In genomic region chr12:124980098-124980892, GRCh38 we compare ENCODE assay signal across 1 cellular context.
TF ChIP-seq lines count a peak whose summit lies in the region.

No MANE protein-coding gene starts in this region.

TF ChIP-seq in H1, 55 proteins besides CTCF, POLR2A, EP300 and RAD21:
- no peak for TF ChIP-seq CHD1 (IDR thresholded peaks at IDR 0.05; ENCODE audit: low read depth, low read length)
- TF ChIP-seq, protein P1, sequence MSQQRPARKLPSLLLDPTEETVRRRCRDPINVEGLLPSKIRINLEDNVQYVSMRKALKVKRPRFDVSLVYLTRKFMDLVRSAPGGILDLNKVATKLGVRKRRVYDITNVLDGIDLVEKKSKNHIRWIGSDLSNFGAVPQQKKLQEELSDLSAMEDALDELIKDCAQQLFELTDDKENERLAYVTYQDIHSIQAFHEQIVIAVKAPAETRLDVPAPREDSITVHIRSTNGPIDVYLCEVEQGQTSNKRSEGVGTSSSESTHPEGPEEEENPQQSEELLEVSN (IDR thresholded peaks at IDR 0.05) = no peak
- TF ChIP-seq BRCA1 (IDR thresholded peaks at IDR 0.05; ENCODE audit: low read depth, low read length) = no peak
- TF ChIP-seq NRF1 (IDR thresholded peaks at IDR 0.05; ENCODE audit: low read depth, low read length) = no peak
- TF ChIP-seq YY1 (IDR thresholded peaks at IDR 0.05; ENCODE audit: low read depth, low read length) = no peak
- TF ChIP-seq BCL11A (IDR thresholded peaks at IDR 0.05; ENCODE audit: low read depth in 2 of 2, low read length in 2 of 2) = no peak
- 0 out of 2 replicates have a peak, but pooled peaks have one; percentile 19 for TF ChIP-seq POLR2AphosphoS5 (IDR thresholded peaks at IDR 0.05; ENCODE audit: low read depth, low read length)
- TF ChIP-seq RBBP5 (IDR thresholded peaks at IDR 0.05; ENCODE audit: borderline replicate concordance, low read depth, low read length) = no peak
- TF ChIP-seq TEAD4 (IDR thresholded peaks at IDR 0.05; ENCODE audit: low read depth, low read length) = no peak
TF ChIP-seq in H1: peak in this region for 1.
